ENCODE assay signal across 2 cellular contexts in the genomic region with DNA sequence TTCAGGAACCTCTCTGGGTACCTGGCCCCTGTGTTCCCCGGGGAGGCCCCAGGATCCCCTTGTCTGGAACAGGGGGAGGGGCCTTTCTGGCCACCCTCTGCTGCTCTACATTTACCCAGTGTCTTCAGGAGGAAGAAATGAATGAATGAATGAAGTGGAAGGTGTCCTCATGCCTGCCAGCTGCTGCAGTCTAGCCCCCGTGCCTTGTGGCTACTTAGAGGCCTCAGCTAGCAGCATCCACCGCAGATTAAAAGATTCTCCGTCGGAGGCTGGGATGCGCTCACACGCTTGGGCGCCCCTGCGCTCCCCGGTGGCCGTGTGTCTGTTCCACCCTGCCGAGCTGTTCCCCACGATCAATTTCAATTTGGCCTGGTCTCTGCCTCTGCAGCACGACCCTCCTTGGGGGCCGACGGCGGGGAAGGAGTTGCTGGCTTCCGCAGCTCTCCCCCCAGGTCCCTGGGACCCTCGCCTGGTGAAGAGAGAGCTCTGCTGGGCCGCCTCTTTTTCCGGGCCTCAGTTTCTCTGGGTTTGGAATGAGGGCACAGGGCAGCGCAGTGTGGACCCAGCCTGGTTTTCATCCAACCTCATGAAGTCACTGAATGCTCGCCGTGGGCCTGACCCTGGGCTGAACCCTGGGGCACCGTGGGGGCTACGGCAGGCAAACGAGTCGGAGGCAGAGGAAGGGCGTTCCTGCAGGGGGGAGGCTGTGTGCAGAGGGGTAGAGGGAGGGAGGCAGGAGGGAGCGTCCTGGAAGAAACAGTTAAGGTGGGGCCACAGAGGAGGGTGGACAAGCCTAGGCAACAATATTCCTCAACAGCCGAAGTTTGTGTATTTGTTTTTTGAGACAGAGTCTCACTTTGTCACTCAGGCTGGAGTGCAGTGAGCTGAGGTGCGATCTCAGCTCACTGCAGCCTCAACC.
TF ChIP-seq lines count a peak whose summit lies in the region.

No MANE protein-coding gene starts in this region.

TF ChIP-seq in Ishikawa, 13 proteins besides CTCF, POLR2A, EP300 and RAD21:
- TF ChIP-seq YY1 (IDR thresholded peaks at IDR 0.05; ENCODE audit: low read depth) = no peak
- TF ChIP-seq CREB1 (IDR thresholded peaks at IDR 0.05; ENCODE audit: low read depth) = no peak
- TF ChIP-seq CEBPB (IDR thresholded peaks at IDR 0.05) = no peak
- TF ChIP-seq TEAD4 (IDR thresholded peaks at IDR 0.05) = no peak
- TF ChIP-seq, protein P1, sequence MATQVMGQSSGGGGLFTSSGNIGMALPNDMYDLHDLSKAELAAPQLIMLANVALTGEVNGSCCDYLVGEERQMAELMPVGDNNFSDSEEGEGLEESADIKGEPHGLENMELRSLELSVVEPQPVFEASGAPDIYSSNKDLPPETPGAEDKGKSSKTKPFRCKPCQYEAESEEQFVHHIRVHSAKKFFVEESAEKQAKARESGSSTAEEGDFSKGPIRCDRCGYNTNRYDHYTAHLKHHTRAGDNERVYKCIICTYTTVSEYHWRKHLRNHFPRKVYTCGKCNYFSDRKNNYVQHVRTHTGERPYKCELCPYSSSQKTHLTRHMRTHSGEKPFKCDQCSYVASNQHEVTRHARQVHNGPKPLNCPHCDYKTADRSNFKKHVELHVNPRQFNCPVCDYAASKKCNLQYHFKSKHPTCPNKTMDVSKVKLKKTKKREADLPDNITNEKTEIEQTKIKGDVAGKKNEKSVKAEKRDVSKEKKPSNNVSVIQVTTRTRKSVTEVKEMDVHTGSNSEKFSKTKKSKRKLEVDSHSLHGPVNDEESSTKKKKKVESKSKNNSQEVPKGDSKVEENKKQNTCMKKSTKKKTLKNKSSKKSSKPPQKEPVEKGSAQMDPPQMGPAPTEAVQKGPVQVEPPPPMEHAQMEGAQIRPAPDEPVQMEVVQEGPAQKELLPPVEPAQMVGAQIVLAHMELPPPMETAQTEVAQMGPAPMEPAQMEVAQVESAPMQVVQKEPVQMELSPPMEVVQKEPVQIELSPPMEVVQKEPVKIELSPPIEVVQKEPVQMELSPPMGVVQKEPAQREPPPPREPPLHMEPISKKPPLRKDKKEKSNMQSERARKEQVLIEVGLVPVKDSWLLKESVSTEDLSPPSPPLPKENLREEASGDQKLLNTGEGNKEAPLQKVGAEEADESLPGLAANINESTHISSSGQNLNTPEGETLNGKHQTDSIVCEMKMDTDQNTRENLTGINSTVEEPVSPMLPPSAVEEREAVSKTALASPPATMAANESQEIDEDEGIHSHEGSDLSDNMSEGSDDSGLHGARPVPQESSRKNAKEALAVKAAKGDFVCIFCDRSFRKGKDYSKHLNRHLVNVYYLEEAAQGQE (IDR thresholded peaks at IDR 0.05; ENCODE audit: low read depth) = no peak
- no peak for TF ChIP-seq FOXM1 (IDR thresholded peaks at IDR 0.05; ENCODE audit: borderline replicate concordance, low read depth)
- no peak; the same call in 1 of the 2 replicates for TF ChIP-seq ZBTB7A (IDR thresholded peaks at IDR 0.05; ENCODE audit: low read depth)
- TF ChIP-seq, protein P2, sequence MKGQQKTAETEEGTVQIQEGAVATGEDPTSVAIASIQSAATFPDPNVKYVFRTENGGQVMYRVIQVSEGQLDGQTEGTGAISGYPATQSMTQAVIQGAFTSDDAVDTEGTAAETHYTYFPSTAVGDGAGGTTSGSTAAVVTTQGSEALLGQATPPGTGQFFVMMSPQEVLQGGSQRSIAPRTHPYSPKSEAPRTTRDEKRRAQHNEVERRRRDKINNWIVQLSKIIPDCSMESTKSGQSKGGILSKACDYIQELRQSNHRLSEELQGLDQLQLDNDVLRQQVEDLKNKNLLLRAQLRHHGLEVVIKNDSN (IDR thresholded peaks at IDR 0.05) = no peak
- TF ChIP-seq, protein P3, sequence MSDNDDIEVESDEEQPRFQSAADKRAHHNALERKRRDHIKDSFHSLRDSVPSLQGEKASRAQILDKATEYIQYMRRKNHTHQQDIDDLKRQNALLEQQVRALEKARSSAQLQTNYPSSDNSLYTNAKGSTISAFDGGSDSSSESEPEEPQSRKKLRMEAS (IDR thresholded peaks at IDR 0.05) = no peak; the same call in 1 of the 2 replicates
- TF ChIP-seq NFIC (IDR thresholded peaks at IDR 0.05) = no peak; the same call in 1 of the 2 replicates
- TF ChIP-seq TAF1 (IDR thresholded peaks at IDR 0.05; ENCODE audit: low read depth) = no peak
- no peak for TF ChIP-seq TCF12 (IDR thresholded peaks at IDR 0.05; ENCODE audit: low read depth)
- TF ChIP-seq EGR1 (IDR thresholded peaks at IDR 0.05) = no peak

TF ChIP-seq in K562, 482 proteins besides CTCF, POLR2A, EP300 and RAD21:
- no peak for TF ChIP-seq CHCHD3 (CRISPR knock-in tag; IDR thresholded peaks at IDR 0.05)
- TF ChIP-seq TAL1 (IDR thresholded peaks at IDR 0.05) = no peak
- TF ChIP-seq, protein P4, sequence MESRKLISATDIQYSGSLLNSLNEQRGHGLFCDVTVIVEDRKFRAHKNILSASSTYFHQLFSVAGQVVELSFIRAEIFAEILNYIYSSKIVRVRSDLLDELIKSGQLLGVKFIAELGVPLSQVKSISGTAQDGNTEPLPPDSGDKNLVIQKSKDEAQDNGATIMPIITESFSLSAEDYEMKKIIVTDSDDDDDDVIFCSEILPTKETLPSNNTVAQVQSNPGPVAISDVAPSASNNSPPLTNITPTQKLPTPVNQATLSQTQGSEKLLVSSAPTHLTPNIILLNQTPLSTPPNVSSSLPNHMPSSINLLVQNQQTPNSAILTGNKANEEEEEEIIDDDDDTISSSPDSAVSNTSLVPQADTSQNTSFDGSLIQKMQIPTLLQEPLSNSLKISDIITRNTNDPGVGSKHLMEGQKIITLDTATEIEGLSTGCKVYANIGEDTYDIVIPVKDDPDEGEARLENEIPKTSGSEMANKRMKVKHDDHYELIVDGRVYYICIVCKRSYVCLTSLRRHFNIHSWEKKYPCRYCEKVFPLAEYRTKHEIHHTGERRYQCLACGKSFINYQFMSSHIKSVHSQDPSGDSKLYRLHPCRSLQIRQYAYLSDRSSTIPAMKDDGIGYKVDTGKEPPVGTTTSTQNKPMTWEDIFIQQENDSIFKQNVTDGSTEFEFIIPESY (CRISPR knock-in tag; IDR thresholded peaks at IDR 0.05) = peak; percentile 67; the same call in 1 of the 2 replicates
- no peak for TF ChIP-seq ZNF311 (CRISPR knock-in tag; IDR thresholded peaks at IDR 0.05)
- peak in 1 of 2 experiments; percentile 42; a peak in 1 of 4 replicates for TF ChIP-seq KDM1A (IDR thresholded peaks at IDR 0.05)
- no peak for TF ChIP-seq HDAC2 (IDR thresholded peaks at IDR 0.05)
- no peak for TF ChIP-seq ZNF146 (CRISPR knock-in tag; IDR thresholded peaks at IDR 0.05; ENCODE audit: unreplicated experiment)
- peak; percentile 97 for TF ChIP-seq ZNF24 (IDR thresholded peaks at IDR 0.05)
- TF ChIP-seq, protein P5, sequence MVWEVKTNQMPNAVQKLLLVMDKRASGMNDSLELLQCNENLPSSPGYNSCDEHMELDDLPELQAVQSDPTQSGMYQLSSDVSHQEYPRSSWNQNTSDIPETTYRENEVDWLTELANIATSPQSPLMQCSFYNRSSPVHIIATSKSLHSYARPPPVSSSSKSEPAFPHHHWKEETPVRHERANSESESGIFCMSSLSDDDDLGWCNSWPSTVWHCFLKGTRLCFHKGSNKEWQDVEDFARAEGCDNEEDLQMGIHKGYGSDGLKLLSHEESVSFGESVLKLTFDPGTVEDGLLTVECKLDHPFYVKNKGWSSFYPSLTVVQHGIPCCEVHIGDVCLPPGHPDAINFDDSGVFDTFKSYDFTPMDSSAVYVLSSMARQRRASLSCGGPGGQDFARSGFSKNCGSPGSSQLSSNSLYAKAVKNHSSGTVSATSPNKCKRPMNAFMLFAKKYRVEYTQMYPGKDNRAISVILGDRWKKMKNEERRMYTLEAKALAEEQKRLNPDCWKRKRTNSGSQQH (CRISPR knock-in tag; IDR thresholded peaks at IDR 0.05) = no peak
- no peak for TF ChIP-seq RBM25 (IDR thresholded peaks at IDR 0.05; ENCODE audit: low read depth, low read length, severe bottlenecking)
- TF ChIP-seq CBX2 (IDR thresholded peaks at IDR 0.05; ENCODE audit: insufficient read depth, low read length, poor library complexity, severe bottlenecking) = no peak
- TF ChIP-seq POLR2G (IDR thresholded peaks at IDR 0.05; ENCODE audit: low read depth, low read length) = peak; percentile 18; the same call in 1 of the 2 replicates
- TF ChIP-seq PHB2 (IDR thresholded peaks at IDR 0.05; ENCODE audit: low read depth) = no peak
